9 cellular contexts compared by ENCODE assay signal in the genomic region with DNA sequence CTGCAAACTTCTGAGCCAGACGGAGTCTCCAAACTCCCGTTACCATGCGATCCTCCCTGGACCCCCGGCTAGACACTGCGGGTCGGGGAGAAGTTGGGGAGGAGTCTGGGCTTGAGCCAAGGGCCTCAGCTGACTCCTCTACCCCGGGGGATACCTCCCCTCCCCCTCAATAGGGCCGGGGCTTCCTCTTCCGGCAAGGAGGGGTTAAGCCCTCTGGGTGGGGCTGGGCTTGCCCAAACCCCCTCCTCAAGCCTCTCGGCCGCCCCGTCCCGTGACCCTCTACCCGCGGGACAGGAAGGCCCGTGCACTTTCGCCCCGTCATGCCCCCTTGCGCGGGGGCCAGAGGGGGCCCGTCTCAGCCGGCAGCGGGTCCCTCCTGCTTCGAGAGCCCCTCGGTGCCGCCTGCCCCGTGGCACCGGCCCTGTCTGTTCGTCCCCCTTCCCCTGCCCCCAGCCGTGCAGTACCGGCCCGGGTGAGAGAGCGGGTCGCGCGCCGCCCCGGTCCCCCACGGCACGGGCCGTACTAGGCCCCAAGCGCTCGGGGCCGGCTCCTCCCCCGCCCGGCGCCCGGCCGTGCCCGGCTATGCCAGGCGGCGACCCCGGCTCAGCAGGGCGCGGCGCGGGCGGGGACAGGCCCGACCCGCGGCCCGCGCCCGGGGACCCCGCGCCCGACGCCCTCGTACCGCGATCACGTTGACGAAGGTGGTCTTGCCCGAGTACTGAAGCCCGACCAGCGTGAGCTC. TPM values are rescaled to one million over a fixed set of nuclear protein-coding genes. Genes with fewer than 3 reads are reported as not detected.
DNase-seq lines count a peak whose midpoint lies in the region; ATAC-seq and TF ChIP-seq lines count a peak whose summit lies in the region.
"Had no signal": no experiment of that assay in that cellular context is flagged by ENCODE, and none has a peak within 500 bp of the region (broad histone marks: within the 10 kb centered on the region; RNA-seq: fewer than 3 reads in every experiment).

No MANE protein-coding gene starts in this region.

- H3K36me3 Mint-ChIP-seq in T-helper 1 cell treated with Interleukin-12 subunit alpha and Interleukin-12 subunit beta and Interleukin-4 antibody, amounts not matched to agents 30 μg/mL and 1 μg/mL, for 36 hours (ENCODE audit: low read depth): peaks cover 17% of the 10 kb centered on the region

- H3K36me3 ChIP-seq in BLaER1 (peaks cover 56% of the 10 kb centered on the region), upper lobe of right lung (no peaks in the 10 kb centered on the region)
- H3K36me3 ChIP-seq in effector memory CD4-positive, alpha-beta T cell (ENCODE audit: control insufficient read depth, insufficient read depth, low read length): peaks cover 21% of the 10 kb centered on the region

- intact Hi-C loops in upper lobe of right lung (cut with DNase I): no loop called here

- H3K4me1 Mint-ChIP-seq in T-helper 1 cell treated with Interleukin-12 subunit alpha and Interleukin-12 subunit beta and Interleukin-4 antibody, amounts not matched to agents 30 μg/mL and 1 μg/mL, for 36 hours (ENCODE audit: low read depth): peaks cover 24% of the 10 kb centered on the region

- H3K27me3 Mint-ChIP-seq in T-helper 1 cell treated with Interleukin-12 subunit alpha and Interleukin-12 subunit beta and Interleukin-4 antibody, amounts not matched to agents 30 μg/mL and 1 μg/mL, for 36 hours (ENCODE audit: low read depth): no peaks in the 10 kb centered on the region

- TF ChIP-seq CTCF in upper lobe of right lung (IDR thresholded peaks at IDR 0.05): no peak

- H3K4me3 ChIP-seq in BLaER1 (peak overlapping the region; percentile 89), upper lobe of right lung (peak overlapping the region; percentile 98)
- H3K4me3 ChIP-seq in effector memory CD4-positive, alpha-beta T cell (ENCODE audit: insufficient read depth, low read depth, low read length, poor library complexity, severe bottlenecking): peak overlapping the region; percentile 91

- H3K4me1 ChIP-seq in BLaER1 (peaks cover 35% of the 10 kb centered on the region), upper lobe of right lung (peaks cover 23% of the 10 kb centered on the region)
- H3K4me1 ChIP-seq in effector memory CD4-positive, alpha-beta T cell (ENCODE audit: control insufficient read depth, insufficient read depth, low read length, poor library complexity, severe bottlenecking): peaks cover 26% of the 10 kb centered on the region

- H4K20me1 ChIP-seq in BLaER1: peaks cover 61% of the 10 kb centered on the region

- peak in 1 of 3 donors; percentile 16 for DNase-seq in effector memory CD4-positive, alpha-beta T cell
- DNase-seq in midbrain (lab: John Stamatoyannopoulos, UW) (peak; percentile 59), upper lobe of right lung (peak; percentile 77), activated gamma-delta T cell treated with Interleukin-2 at 50 U/mL for 16 hours (no peak)

- H3K27me3 ChIP-seq in BLaER1 (no peaks in the 10 kb centered on the region), upper lobe of right lung (no peaks in the 10 kb centered on the region)
- H3K27me3 ChIP-seq in effector memory CD4-positive, alpha-beta T cell (replicated peaks; ENCODE audit: control insufficient read depth, insufficient read depth, low read length, poor library complexity, severe bottlenecking): no peaks in the 10 kb centered on the region

- ATAC-seq in GM19023 (IDR thresholded peaks at IDR 0.05; ENCODE audit: unreplicated experiment) (peak; percentile 51), HG03103 (IDR thresholded peaks at IDR 0.05; ENCODE audit: low read depth, unreplicated experiment) (peak; percentile 34), upper lobe of right lung (peak; percentile 69)

- H3K27ac Mint-ChIP-seq in T-helper 1 cell treated with Interleukin-12 subunit alpha and Interleukin-12 subunit beta and Interleukin-4 antibody, amounts not matched to agents 30 μg/mL and 1 μg/mL, for 36 hours: peak overlapping the region; percentile 93

- H3K9ac ChIP-seq in BLaER1: peak overlapping the region; percentile 95

- H3K9me3 Mint-ChIP-seq in T-helper 1 cell treated with Interleukin-12 subunit alpha and Interleukin-12 subunit beta and Interleukin-4 antibody, amounts not matched to agents 30 μg/mL and 1 μg/mL, for 36 hours: no peaks in the 10 kb centered on the region

- H3K4me2 ChIP-seq in BLaER1: peak overlapping the region; percentile 88

- H3K9me3 ChIP-seq in BLaER1 (no peaks in the 10 kb centered on the region), upper lobe of right lung (no peaks in the 10 kb centered on the region)
- H3K9me3 ChIP-seq in effector memory CD4-positive, alpha-beta T cell (ENCODE audit: control insufficient read depth, low read length): no peaks in the 10 kb centered on the region

- peak overlapping the region; percentile 92 for H3K27ac ChIP-seq in BLaER1
- peak overlapping the region; percentile 78 for H3K27ac ChIP-seq in effector memory CD4-positive, alpha-beta T cell (ENCODE audit: insufficient read depth, low read length, poor library complexity, severe bottlenecking)
- H3K27ac ChIP-seq in upper lobe of right lung: peak overlapping the region; percentile 95

- peak overlapping the region; percentile 97 for H3K4me3 Mint-ChIP-seq in T-helper 1 cell treated with Interleukin-12 subunit alpha and Interleukin-12 subunit beta and Interleukin-4 antibody, amounts not matched to agents 30 μg/mL and 1 μg/mL, for 36 hours

RNA-seq across cellular contexts. Expression of a gene that starts 0.6 kb away (rescaled TPM):
- 106 TPM for total RNA-seq in upper lobe of right lung

RNA-seq across cellular contexts. Expression of a gene that starts 16.5 kb away (rescaled TPM):
- 7.3 TPM for total RNA-seq in upper lobe of right lung

RNA-seq across cellular contexts. Expression of a gene that starts 21.2 kb away (rescaled TPM):
- total RNA-seq in upper lobe of right lung: 0.06 TPM
- total RNA-seq: T-helper 1 cell treated with Interleukin-12 subunit alpha and Interleukin-12 subunit beta and Interleukin-4 antibody, amounts not matched to agents 30 ng/mL and 1 ng/mL, for 36 hours had no signal

RNA-seq across cellular contexts. Expression of a gene that starts 49.7 kb away (rescaled TPM):
- 1.8 TPM for total RNA-seq in upper lobe of right lung
- total RNA-seq: T-helper 1 cell treated with Interleukin-12 subunit alpha and Interleukin-12 subunit beta and Interleukin-4 antibody, amounts not matched to agents 30 ng/mL and 1 ng/mL, for 36 hours had no signal
